9 cellular contexts compared by ENCODE assay signal in the genomic region with DNA sequence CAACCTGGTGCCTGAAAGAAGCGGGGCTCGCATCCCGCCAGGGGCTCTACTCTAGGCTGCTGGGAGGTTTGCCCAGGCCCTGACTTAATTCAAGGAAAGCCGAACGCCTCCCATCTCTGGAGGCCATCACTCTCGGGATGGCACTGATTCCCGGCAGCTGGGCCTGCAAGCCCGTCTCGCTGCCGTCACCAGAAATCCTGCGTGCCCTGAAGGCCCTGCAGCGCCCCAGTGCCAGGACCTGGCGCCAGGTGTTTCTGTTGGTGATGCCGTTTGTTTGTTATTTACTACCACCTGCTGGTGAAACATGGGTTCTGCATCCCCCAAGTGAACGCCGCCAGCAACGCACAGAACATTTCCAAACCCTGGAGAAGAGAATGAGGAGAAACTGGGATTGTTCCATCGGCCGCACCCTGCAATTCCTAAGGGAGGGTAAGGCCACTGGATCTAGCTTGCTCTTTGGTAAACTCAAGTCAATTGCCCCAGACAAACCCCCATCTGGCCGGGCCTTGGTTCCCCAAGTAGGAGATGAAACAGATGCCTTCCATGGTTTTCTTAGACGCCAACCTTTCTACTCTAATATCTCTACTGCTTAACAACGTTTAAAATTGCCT.
DNase-seq lines count a peak whose midpoint lies in the region; ATAC-seq and TF ChIP-seq lines count a peak whose summit lies in the region.
"Had no signal": no experiment of that assay in that cellular context is flagged by ENCODE, and none has a peak within 500 bp of the region (broad histone marks: within the 10 kb centered on the region; RNA-seq: fewer than 3 reads in every experiment).

No MANE protein-coding gene starts in this region.

- TF ChIP-seq EP300 in Ishikawa (IDR thresholded peaks at IDR 0.05; ENCODE audit: borderline replicate concordance), result no peak

- peak; percentile 89 for DNase-seq in D341Med (ENCODE audit: low spot score)
- DNase-seq in Panc1 (ENCODE audit: low read depth, low spot score), result peak; percentile 35
- peak; percentile 27 for DNase-seq in activated T-helper 1 cell treated with Interleukin-2 at 50 U/mL for 16 hours (ENCODE audit: low read depth)
- peak; percentile 77 for DNase-seq in fibroblast of pulmonary artery (ENCODE audit: low read depth)
- DNase-seq in stimulated activated effector memory CD8-positive, alpha-beta T cell treated with anti-CD3 and anti-CD28 coated beads, Interleukin-12 subunit alpha, Interleukin-12 subunit beta, amount 100 ng/mL, for 72 hours (ENCODE audit: low spot score in 2 of 2), result peak; percentile 38 to 65

- CTCF ChIA-PET in Panc1 (lab: Charles Lee), result no interaction called here

- no peaks in the 10 kb centered on the region for H3K27me3 ChIP-seq in Panc1 (ENCODE audit: control insufficient read depth, insufficient read depth, low read length)

- no peaks in the 10 kb centered on the region for H3K9me3 Mint-ChIP-seq in nephron
- no peaks in the 10 kb centered on the region for H3K9me3 Mint-ChIP-seq in stimulated activated effector memory CD8-positive, alpha-beta T cell treated with anti-CD3 and anti-CD28 coated beads, Interleukin-12 subunit alpha, Interleukin-12 subunit beta, amount 100 ng/mL, for 72 hours

- peaks cover 7% of the 10 kb centered on the region for H3K4me1 Mint-ChIP-seq in nephron
- H3K4me1 Mint-ChIP-seq in stimulated activated effector memory CD8-positive, alpha-beta T cell treated with anti-CD3 and anti-CD28 coated beads, Interleukin-12 subunit alpha, Interleukin-12 subunit beta, amount 100 ng/mL, for 72 hours, result peaks cover 18% of the 10 kb centered on the region

- peak; percentile 94 for TF ChIP-seq RAD21 in Ishikawa (IDR thresholded peaks at IDR 0.05; ENCODE audit: low read depth)

- peaks cover 2% of the 10 kb centered on the region; the same call in 1 of the 2 replicates for H3K4me1 ChIP-seq in Panc1 (ENCODE audit: control insufficient read depth, insufficient read depth, low read length)

- no peaks in the 10 kb centered on the region for H3K36me3 ChIP-seq in Panc1 (ENCODE audit: control insufficient read depth, insufficient read depth, low read length)

- H3K27ac Mint-ChIP-seq in nephron, result no peak overlapping the region
- H3K27ac Mint-ChIP-seq in stimulated activated effector memory CD8-positive, alpha-beta T cell treated with anti-CD3 and anti-CD28 coated beads, Interleukin-12 subunit alpha, Interleukin-12 subunit beta, amount 100 ng/mL, for 72 hours, result no peak overlapping the region

- no peak overlapping the region for H3K4me3 Mint-ChIP-seq in nephron
- H3K4me3 Mint-ChIP-seq in stimulated activated effector memory CD8-positive, alpha-beta T cell treated with anti-CD3 and anti-CD28 coated beads, Interleukin-12 subunit alpha, Interleukin-12 subunit beta, amount 100 ng/mL, for 72 hours, result no peak overlapping the region

- no TSS peak for BruUV-seq in Panc1 (replicated peaks; lab: Mats Ljungman, UMichigan)

- H3K27me3 Mint-ChIP-seq in nephron (ENCODE audit: low read depth), result peaks cover 35% of the 10 kb centered on the region

- in situ Hi-C loops in Panc1 (cut with HindIII; ENCODE audit: low pct_unique_long_range_greater_than_20kb, low sequenced_read_pairs), result no loop called here

- H3K4me3 ChIP-seq in Panc1 (ENCODE audit: low read depth in 2 of 2, low read length in 2 of 2) (no peak overlapping the region), fibroblast of pulmonary artery (replicated peaks; ENCODE audit: low read depth, low read length) (no peak overlapping the region)
- H3K4me3 ChIP-seq: SK-N-MC had no signal

- no peaks in the 10 kb centered on the region for H3K36me3 Mint-ChIP-seq in nephron (ENCODE audit: low read depth)
- no peaks in the 10 kb centered on the region for H3K36me3 Mint-ChIP-seq in stimulated activated effector memory CD8-positive, alpha-beta T cell treated with anti-CD3 and anti-CD28 coated beads, Interleukin-12 subunit alpha, Interleukin-12 subunit beta, amount 100 ng/mL, for 72 hours

- TF ChIP-seq CTCF in Panc1 (IDR thresholded peaks at IDR 0.05) (peak; percentile 79), fibroblast of pulmonary artery (IDR thresholded peaks at IDR 0.05; ENCODE audit: low read length, missing control alignments) (peak; percentile 80), nephron (IDR thresholded peaks at IDR 0.05; ENCODE audit: unreplicated experiment in 3 of 3) (peak; percentile 91 to 92 (median 91))

- intact Hi-C loops in Panc1 (cut with micrococcal nuclease; ENCODE audit: unreplicated experiment), result loop anchor here (10.0 kb wide), 2 partner anchors 125 to 175 kb away; a partner anchor contains a TSS

- no peaks in the 10 kb centered on the region for H3K9me3 ChIP-seq in Panc1 (ENCODE audit: control insufficient read depth, insufficient read depth, low read depth, low read length)

- POLR2A ChIA-PET in Panc1 (lab: Charles Lee), result no interaction called here

- ATAC-seq in Panc1 (peak; percentile 88), GM19463 (IDR thresholded peaks at IDR 0.05; ENCODE audit: unreplicated experiment) (no peak)
- peak; percentile 82 for ATAC-seq in stimulated activated effector memory CD8-positive, alpha-beta T cell treated with anti-CD3 and anti-CD28 coated beads, Interleukin-12 subunit alpha, Interleukin-12 subunit beta, amount 100 ng/mL, for 72 hours

- H3K27ac ChIP-seq in Panc1 (ENCODE audit: low read length), result no peak overlapping the region
- H3K27ac ChIP-seq: SK-N-MC had no signal

TF ChIP-seq in Ishikawa, 13 proteins besides CTCF, POLR2A, EP300 and RAD21:
- TF ChIP-seq, protein P1, sequence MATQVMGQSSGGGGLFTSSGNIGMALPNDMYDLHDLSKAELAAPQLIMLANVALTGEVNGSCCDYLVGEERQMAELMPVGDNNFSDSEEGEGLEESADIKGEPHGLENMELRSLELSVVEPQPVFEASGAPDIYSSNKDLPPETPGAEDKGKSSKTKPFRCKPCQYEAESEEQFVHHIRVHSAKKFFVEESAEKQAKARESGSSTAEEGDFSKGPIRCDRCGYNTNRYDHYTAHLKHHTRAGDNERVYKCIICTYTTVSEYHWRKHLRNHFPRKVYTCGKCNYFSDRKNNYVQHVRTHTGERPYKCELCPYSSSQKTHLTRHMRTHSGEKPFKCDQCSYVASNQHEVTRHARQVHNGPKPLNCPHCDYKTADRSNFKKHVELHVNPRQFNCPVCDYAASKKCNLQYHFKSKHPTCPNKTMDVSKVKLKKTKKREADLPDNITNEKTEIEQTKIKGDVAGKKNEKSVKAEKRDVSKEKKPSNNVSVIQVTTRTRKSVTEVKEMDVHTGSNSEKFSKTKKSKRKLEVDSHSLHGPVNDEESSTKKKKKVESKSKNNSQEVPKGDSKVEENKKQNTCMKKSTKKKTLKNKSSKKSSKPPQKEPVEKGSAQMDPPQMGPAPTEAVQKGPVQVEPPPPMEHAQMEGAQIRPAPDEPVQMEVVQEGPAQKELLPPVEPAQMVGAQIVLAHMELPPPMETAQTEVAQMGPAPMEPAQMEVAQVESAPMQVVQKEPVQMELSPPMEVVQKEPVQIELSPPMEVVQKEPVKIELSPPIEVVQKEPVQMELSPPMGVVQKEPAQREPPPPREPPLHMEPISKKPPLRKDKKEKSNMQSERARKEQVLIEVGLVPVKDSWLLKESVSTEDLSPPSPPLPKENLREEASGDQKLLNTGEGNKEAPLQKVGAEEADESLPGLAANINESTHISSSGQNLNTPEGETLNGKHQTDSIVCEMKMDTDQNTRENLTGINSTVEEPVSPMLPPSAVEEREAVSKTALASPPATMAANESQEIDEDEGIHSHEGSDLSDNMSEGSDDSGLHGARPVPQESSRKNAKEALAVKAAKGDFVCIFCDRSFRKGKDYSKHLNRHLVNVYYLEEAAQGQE (IDR thresholded peaks at IDR 0.05; ENCODE audit: low read depth), result no peak
- TF ChIP-seq YY1 (IDR thresholded peaks at IDR 0.05; ENCODE audit: low read depth), result no peak
- no peak for TF ChIP-seq TCF12 (IDR thresholded peaks at IDR 0.05; ENCODE audit: low read depth)
- no peak for TF ChIP-seq ZBTB7A (IDR thresholded peaks at IDR 0.05; ENCODE audit: low read depth)
- no peak for TF ChIP-seq EGR1 (IDR thresholded peaks at IDR 0.05)
- TF ChIP-seq, protein P2, sequence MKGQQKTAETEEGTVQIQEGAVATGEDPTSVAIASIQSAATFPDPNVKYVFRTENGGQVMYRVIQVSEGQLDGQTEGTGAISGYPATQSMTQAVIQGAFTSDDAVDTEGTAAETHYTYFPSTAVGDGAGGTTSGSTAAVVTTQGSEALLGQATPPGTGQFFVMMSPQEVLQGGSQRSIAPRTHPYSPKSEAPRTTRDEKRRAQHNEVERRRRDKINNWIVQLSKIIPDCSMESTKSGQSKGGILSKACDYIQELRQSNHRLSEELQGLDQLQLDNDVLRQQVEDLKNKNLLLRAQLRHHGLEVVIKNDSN (IDR thresholded peaks at IDR 0.05), result no peak
- no peak for TF ChIP-seq TEAD4 (IDR thresholded peaks at IDR 0.05)
- TF ChIP-seq CEBPB (IDR thresholded peaks at IDR 0.05), result no peak
- no peak for TF ChIP-seq CREB1 (IDR thresholded peaks at IDR 0.05; ENCODE audit: low read depth)
- TF ChIP-seq, protein P3, sequence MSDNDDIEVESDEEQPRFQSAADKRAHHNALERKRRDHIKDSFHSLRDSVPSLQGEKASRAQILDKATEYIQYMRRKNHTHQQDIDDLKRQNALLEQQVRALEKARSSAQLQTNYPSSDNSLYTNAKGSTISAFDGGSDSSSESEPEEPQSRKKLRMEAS (IDR thresholded peaks at IDR 0.05), result no peak
- no peak for TF ChIP-seq NFIC (IDR thresholded peaks at IDR 0.05)
- no peak for TF ChIP-seq FOXM1 (IDR thresholded peaks at IDR 0.05; ENCODE audit: borderline replicate concordance, low read depth)
- no peak for TF ChIP-seq TAF1 (IDR thresholded peaks at IDR 0.05; ENCODE audit: low read depth)

Comparison
In these comparisons a context has a peak if more than half of its experiments do, and no peak if none do; other contexts are left out.
1. DNase-seq: peak in every context shown above with its lines; median percentile 89 in D341Med; 77 in fibroblast of pulmonary artery; 52 in stimulated activated effector memory CD8-positive, alpha-beta T cell treated with anti-CD3 and anti-CD28 coated beads, Interleukin-12 subunit alpha, Interleukin-12 subunit beta, amount 100 ng/mL, for 72 hours; 35 in Panc1; 27 in activated T-helper 1 cell treated with Interleukin-2 at 50 U/mL for 16 hours.